11 cellular contexts compared by ENCODE assay signal in genomic region chr12:93094988-93095737, GRCh38.
DNase-seq lines count a peak whose midpoint lies in the region; ATAC-seq, FAIRE-seq and TF ChIP-seq lines count a peak whose summit lies in the region.
"Had no signal": no experiment of that assay in that cellular context is flagged by ENCODE, and none has a peak within 500 bp of the region (broad histone marks: within the 10 kb centered on the region; RNA-seq: fewer than 3 reads in every experiment).

No MANE protein-coding gene starts in this region.

- H3K27me3 Mint-ChIP-seq in activated T-helper 17 cell treated with anti-CD3 and anti-CD28 coated beads, Interleukin-2, amount 50 U/mL, for 72 hours: no peaks in the 10 kb centered on the region

- intact Hi-C loops in head of caudate nucleus (cut with DNase I): no loop called here

- H3K27ac Mint-ChIP-seq in activated T-helper 17 cell treated with anti-CD3 and anti-CD28 coated beads, Interleukin-2, amount 50 U/mL, for 72 hours: no peak overlapping the region

- peak; percentile 87 for ATAC-seq in GM19467 (IDR thresholded peaks at IDR 0.05; ENCODE audit: unreplicated experiment)
- ATAC-seq in HG03135 (IDR thresholded peaks at IDR 0.05; ENCODE audit: unreplicated experiment): peak; percentile 90
- ATAC-seq in activated T-helper 17 cell treated with anti-CD3 and anti-CD28 coated beads, Interleukin-2, amount 50 U/mL, for 72 hours (replicated peaks): peak; percentile 47

- H3K4me1 Mint-ChIP-seq in activated T-helper 17 cell treated with anti-CD3 and anti-CD28 coated beads, Interleukin-2, amount 50 U/mL, for 72 hours: peaks cover 3% of the 10 kb centered on the region

- peak; percentile 84 for FAIRE-seq in GM12892 (lab: Jason Lieb, UNC)

- H3K9me3 Mint-ChIP-seq in activated T-helper 17 cell treated with anti-CD3 and anti-CD28 coated beads, Interleukin-2, amount 50 U/mL, for 72 hours: no peaks in the 10 kb centered on the region

- H3K27ac ChIP-seq in substantia nigra (ENCODE audit: low read depth, low read length, poor library complexity, severe bottlenecking): no peak overlapping the region
- H3K27ac ChIP-seq: vagina had no signal

- H3K36me3 Mint-ChIP-seq in activated T-helper 17 cell treated with anti-CD3 and anti-CD28 coated beads, Interleukin-2, amount 50 U/mL, for 72 hours (ENCODE audit: low read depth): no peaks in the 10 kb centered on the region

- H3K4me3 Mint-ChIP-seq in activated T-helper 17 cell treated with anti-CD3 and anti-CD28 coated beads, Interleukin-2, amount 50 U/mL, for 72 hours: no peak overlapping the region

- 0 out of 2 replicates have a peak, but pooled peaks have one; percentile 28 for TF ChIP-seq POLR2A in GM12892 (IDR thresholded peaks at IDR 0.05; ENCODE audit: low read depth, low read length)

- DNase-seq in GM12892 (ENCODE audit: insufficient read length): peak; percentile 13
- no peak for DNase-seq in head of caudate nucleus
- no peak for DNase-seq in hippocampal formation (lab: John Stamatoyannopoulos, UW)
- DNase-seq in HK-2 (ENCODE audit: unreplicated experiment): no peak
- no peak for DNase-seq in substantia nigra (lab: John Stamatoyannopoulos, UW)
- DNase-seq: GDM1, NCI-H748 treated with DMSO at 0.1 percent for 48 hours had no signal
